9 cellular contexts compared by ENCODE assay signal in genomic region chr21:32371913-32372314, GRCh38. TPM values are rescaled to one million over a fixed set of nuclear protein-coding genes. Genes with fewer than 3 reads are reported as not detected.
DNase-seq lines count a peak whose midpoint lies in the region; ATAC-seq and TF ChIP-seq lines count a peak whose summit lies in the region.
"Had no signal": no experiment of that assay in that cellular context is flagged by ENCODE, and none has a peak within 500 bp of the region (broad histone marks: within the 10 kb centered on the region; RNA-seq: fewer than 3 reads in every experiment).

No MANE protein-coding gene starts in this region.

- no peak for TF ChIP-seq POLR2A in tibial nerve (IDR thresholded peaks at IDR 0.05)

- H3K4me3 ChIP-seq in tibial nerve (no peak overlapping the region), GM23338 (no peak overlapping the region)

- TF ChIP-seq EP300 in tibial nerve (IDR thresholded peaks at IDR 0.05) = peak in 1 of 2 donors; percentile 48

- peak overlapping the region; percentile 78 for H3K27ac Mint-ChIP-seq in activated CD4-positive, alpha-beta T cell treated with anti-CD3 and anti-CD28 coated beads for 36 hours
- H3K27ac Mint-ChIP-seq in GM23338 = no peak overlapping the region

- H3K4me1 ChIP-seq in tibial nerve = peaks cover 0 to 41% (median 10%) of the 10 kb centered on the region in 4 donors
- no peaks in the 10 kb centered on the region for H3K4me1 ChIP-seq in GM23338 (ENCODE audit: insufficient read depth)

- H3K79me2 ChIP-seq in GM23338 (replicated peaks; ENCODE audit: insufficient read depth) = peaks cover 13% of the 10 kb centered on the region

- no peak overlapping the region for H3K4me3 Mint-ChIP-seq in activated CD4-positive, alpha-beta T cell treated with anti-CD3 and anti-CD28 coated beads for 36 hours
- H3K4me3 Mint-ChIP-seq in GM23338 = no peak overlapping the region

- H3K27me3 Mint-ChIP-seq in activated CD4-positive, alpha-beta T cell treated with anti-CD3 and anti-CD28 coated beads for 36 hours = no peaks in the 10 kb centered on the region
- peaks cover 4% of the 10 kb centered on the region for H3K27me3 Mint-ChIP-seq in GM23338 (ENCODE audit: insufficient read depth, low read depth, poor library complexity)

- H3K36me3 ChIP-seq in tibial nerve = peaks cover 0 to 54% (median 0%) of the 10 kb centered on the region in 3 donors
- H3K36me3 ChIP-seq in GM23338 (ENCODE audit: insufficient read depth) = peaks cover 61% of the 10 kb centered on the region

- no peaks in the 10 kb centered on the region for H3K9me3 ChIP-seq in tibial nerve

- H3K4me1 Mint-ChIP-seq in activated CD4-positive, alpha-beta T cell treated with anti-CD3 and anti-CD28 coated beads for 36 hours = peaks cover 14% of the 10 kb centered on the region
- H3K4me1 Mint-ChIP-seq in GM23338 = no peaks in the 10 kb centered on the region

- no peaks in the 10 kb centered on the region for H3K9me2 ChIP-seq in GM23338 (ENCODE audit: insufficient read depth)

- 55 to 64% methylated on average over 6 of the region's 6 CpGs for WGBS in tibial nerve, 2 donors

- TF ChIP-seq CTCF in tibial nerve (IDR thresholded peaks at IDR 0.05) = no peak
- no peak for TF ChIP-seq CTCF in GM23338 (conservative IDR thresholded peaks at IDR 0.05; ENCODE audit: low read depth in 2 of 2)

- peak; percentile 82 for ATAC-seq in activated CD4-positive, alpha-beta T cell treated with anti-CD3 and anti-CD28 coated beads for 36 hours
- ATAC-seq in GM23338 = no peak

- H3K36me3 Mint-ChIP-seq in activated CD4-positive, alpha-beta T cell treated with anti-CD3 and anti-CD28 coated beads for 36 hours (ENCODE audit: low read depth) = peaks cover 56% of the 10 kb centered on the region
- H3K36me3 Mint-ChIP-seq in GM23338 (ENCODE audit: low read depth) = peaks cover 63% of the 10 kb centered on the region

- no peaks in the 10 kb centered on the region for H3K27me3 ChIP-seq in tibial nerve
- H3K27me3 ChIP-seq in GM23338 (ENCODE audit: insufficient read depth) = no peaks in the 10 kb centered on the region

- no peak for DNase-seq in activated CD4-positive, alpha-beta T cell treated with anti-CD3 and anti-CD28 coated beads for 36 hours
- no peak for DNase-seq in activated CD4-positive, alpha-beta T cell treated with anti-CD3 and anti-CD28 coated beads for 1 hour
- peak; percentile 44 for DNase-seq in kidney tubule cell (ENCODE audit: low spot score)
- DNase-seq in tibial nerve (ENCODE audit: low spot score in 2 of 2) = peak in 1 of 2 donors; percentile 49
- DNase-seq in substantia nigra (lab: John Stamatoyannopoulos, UW) = no peak
- DNase-seq in GM23338 (ENCODE audit: low spot score) = no peak
- DNase-seq in activated CD4-positive, alpha-beta T cell treated with anti-CD3 and anti-CD28 coated beads for 48 hours = no peak

- peak overlapping the region; percentile 8 for H3K27ac ChIP-seq in angular gyrus (ENCODE audit: low read depth, low read length)
- peak overlapping the region; percentile 29 to 83 (median 61) for H3K27ac ChIP-seq in tibial nerve
- H3K27ac ChIP-seq in substantia nigra (ENCODE audit: low read depth, low read length, poor library complexity, severe bottlenecking) = no peak overlapping the region
- H3K27ac ChIP-seq in GM23338 (ENCODE audit: low read depth) = no peak overlapping the region
- H3K27ac ChIP-seq: KMS-11 had no signal

- H2AFZ ChIP-seq in GM23338 = no peak overlapping the region

- 0 out of 2 replicates have a peak, but pooled peaks cover under 1% of the 10 kb centered on the region for H3F3A ChIP-seq in GM23338 (replicated peaks; ENCODE audit: low read depth)

- intact Hi-C loops in activated CD4-positive, alpha-beta T cell treated with anti-CD3 and anti-CD28 coated beads for 36 hours (cut with DNase I, micrococcal nuclease) = no loop called here

- H4K20me1 ChIP-seq in GM23338 (replicated peaks; ENCODE audit: insufficient read depth) = peaks cover 4% of the 10 kb centered on the region; the same call in 1 of the 2 replicates

- H3K9me3 Mint-ChIP-seq in activated CD4-positive, alpha-beta T cell treated with anti-CD3 and anti-CD28 coated beads for 36 hours (ENCODE audit: low read depth) = no peaks in the 10 kb centered on the region
- H3K9me3 Mint-ChIP-seq in GM23338 = no peaks in the 10 kb centered on the region

- CTCF ChIA-PET in activated CD4-positive, alpha-beta T cell treated with anti-CD3 and anti-CD28 coated beads for 36 hours (lab: Charles Lee) = no interaction called here

- no peak overlapping the region for H3K4me2 ChIP-seq in GM23338
- H3K4me2 ChIP-seq: KMS-11 had no signal

- POLR2A ChIA-PET in activated CD4-positive, alpha-beta T cell treated with anti-CD3 and anti-CD28 coated beads for 36 hours (lab: Charles Lee) = interaction anchor here (0.6 kb wide), 1 partner anchor 22 kb away, joined by 3 read pairs; no protein-coding TSS in a partner anchor

TF ChIP-seq in GM23338, 12 proteins besides CTCF, POLR2A, EP300 and RAD21:
- no peak for TF ChIP-seq JUNB (IDR thresholded peaks at IDR 0.05; ENCODE audit: unreplicated experiment)
- no peak for TF ChIP-seq ETS1 (IDR thresholded peaks at IDR 0.05)
- TF ChIP-seq NANOG (IDR thresholded peaks at IDR 0.05; ENCODE audit: borderline replicate concordance) = no peak
- TF ChIP-seq CREB1 (CRISPR knock-in tag; IDR thresholded peaks at IDR 0.05; ENCODE audit: low read depth) = no peak
- no peak for TF ChIP-seq REST (IDR thresholded peaks at IDR 0.05; ENCODE audit: unreplicated experiment)

RNA-seq across cellular contexts. Expression of gene URB1, which starts 20.9 kb away (rescaled TPM):
- 10 to 100 TPM; 24.6 to 28.5 TPM for total RNA-seq in activated CD4-positive, alpha-beta T cell treated with anti-CD3 and anti-CD28 coated beads for 36 hours
- total RNA-seq in tibial nerve = 10 to 100 TPM; 18.6 to 29.4 (median 22.2) TPM
- 42.2 and 44.1 TPM in 2 replicates for total RNA-seq in GM23338 (2014; rRNA removed; shearing (Covaris generic))
- polyA plus RNA-seq in GM23338 (2016; fragmentation: Nextera tagmentation; extraction: Ambion mirVana) = 6.8 and 7.7 TPM in 2 replicates

RNA-seq across cellular contexts. Expression of gene EVA1C, which starts 40.6 kb away (rescaled TPM):
- 10 to 100 TPM in 1 of 2 experiments, 1 to 10 TPM in 1; 9.3 to 10.4 TPM for total RNA-seq in activated CD4-positive, alpha-beta T cell treated with anti-CD3 and anti-CD28 coated beads for 36 hours
- 10 to 100 TPM; 72.6 to 85.9 (median 75.6) TPM for total RNA-seq in tibial nerve
- total RNA-seq in GM23338 (2014; rRNA removed; shearing (Covaris generic)) = 3.8 and 6.9 TPM in 2 replicates
- 3.9 and 4.6 TPM in 2 replicates for polyA plus RNA-seq in GM23338 (2016; fragmentation: Nextera tagmentation; extraction: Ambion mirVana)

Comparison
In these comparisons a context has a peak if more than half of its experiments do, and no peak if none do; other contexts are left out.
1. H3K27ac ChIP-seq: peak in angular gyrus (single experiment) and tibial nerve (4 of 4); none in substantia nigra (single experiment) and GM23338 (single experiment).